15 cellular contexts compared by ENCODE assay signal in genomic region chr7:47039899-47040298, GRCh38.
DNase-seq lines count a peak whose midpoint lies in the region; ATAC-seq and TF ChIP-seq lines count a peak whose summit lies in the region.
"Had no signal": no experiment of that assay in that cellular context is flagged by ENCODE, and none has a peak within 500 bp of the region (broad histone marks: within the 10 kb centered on the region; RNA-seq: fewer than 3 reads in every experiment).

No MANE protein-coding gene starts in this region.

- H2BK12ac ChIP-seq in mesenchymal stem cell (ENCODE audit: low read length in 2 of 2), result peak overlapping the region in 1 of 2 experiments; percentile 35

- no peak overlapping the region for H2AK5ac ChIP-seq in mesenchymal stem cell (ENCODE audit: low read length, severe bottlenecking)

- H4K8ac ChIP-seq in mesenchymal stem cell (ENCODE audit: low read length), result no peak overlapping the region

- H3K23ac ChIP-seq in mesenchymal stem cell (ENCODE audit: low read length in 2 of 2), result no peak overlapping the region

- H3K9ac ChIP-seq in SK-N-SH (no peak overlapping the region), mesenchymal stem cell (ENCODE audit: low read length) (peak overlapping the region; percentile 14)

- H2BK15ac ChIP-seq in mesenchymal stem cell (ENCODE audit: low read depth, poor library complexity, severe bottlenecking), result no peak overlapping the region

- WGBS in SK-N-SH (ENCODE audit: low lambda C conversion rate), result 55% methylated on average over 1 of the region's 1 CpG
- 88% methylated on average over 1 of the region's 1 CpG for WGBS in mesenchymal stem cell

- no peak for TF ChIP-seq POLR2A in uterus (IDR thresholded peaks at IDR 0.05)

- no peak for TF ChIP-seq EP300 in SK-N-SH (IDR thresholded peaks at IDR 0.05; ENCODE audit: borderline replicate concordance in 1 of 2, low read depth in 1 of 2, low read length in 1 of 2)

- H3K79me1 ChIP-seq in mesenchymal stem cell (replicated peaks; ENCODE audit: low read length, poor library complexity, severe bottlenecking), result no peaks in the 10 kb centered on the region

- no peak overlapping the region for H2BK120ac ChIP-seq in mesenchymal stem cell (ENCODE audit: low read depth, low read length)

- H3K4me1 ChIP-seq in SK-N-SH (ENCODE audit: control insufficient read depth in 1 of 2, insufficient read depth in 2 of 2, low read depth in 1 of 2, low read length in 1 of 2) (peaks cover 0 to 30% of the 10 kb centered on the region in 2 experiments; a peak in 1 of 4 replicates), mesenchymal stem cell (ENCODE audit: control insufficient read depth, insufficient read depth, low read depth, low read length) (no peaks in the 10 kb centered on the region), uterus (peaks cover 0 to under 1% of the 10 kb centered on the region in 2 donors)

- TF ChIP-seq CTCF in SK-N-SH (IDR thresholded peaks at IDR 0.05) (no peak), fibroblast of mammary gland (conservative IDR thresholded peaks at IDR 0.05; ENCODE audit: control insufficient read depth, insufficient read depth, low read depth, low read length) (no peak), uterus (IDR thresholded peaks at IDR 0.05) (no peak)

- no peak overlapping the region; the same call in 1 of the 2 replicates for H2AFZ ChIP-seq in SK-N-SH (ENCODE audit: low read depth)
- no peak overlapping the region for H2AFZ ChIP-seq in mesenchymal stem cell (ENCODE audit: low read depth, low read length)

- CTCF ChIA-PET in SK-N-SH (lab: Yijun Ruan, JAX), result no interaction called here

- H3K4me2 ChIP-seq in SK-N-SH, result no peak overlapping the region; the same call in 1 of the 2 replicates
- no peak overlapping the region for H3K4me2 ChIP-seq in mesenchymal stem cell (ENCODE audit: low read length, poor library complexity, severe bottlenecking)

- POLR2A ChIA-PET in SK-N-SH (lab: Yijun Ruan, JAX), result no interaction called here

- H3K36me3 ChIP-seq in SK-N-SH (replicated peaks in 1 of 2; ENCODE audit: control insufficient read depth in 1 of 2, insufficient read depth in 2 of 2, low read length in 1 of 2) (no peaks in the 10 kb centered on the region), mesenchymal stem cell (ENCODE audit: control insufficient read depth in 1 of 2, insufficient read depth in 2 of 2, low read depth in 1 of 2, low read length in 2 of 2) (no peaks in the 10 kb centered on the region), uterus (no peaks in the 10 kb centered on the region)

- H4K20me1 ChIP-seq in SK-N-SH (ENCODE audit: insufficient read depth), result no peaks in the 10 kb centered on the region

- H2BK5ac ChIP-seq in mesenchymal stem cell (ENCODE audit: low read depth, low read length, poor library complexity, severe bottlenecking), result no peak overlapping the region

- H3K4me3 ChIP-seq in SK-N-SH (ENCODE audit: low read depth in 2 of 2, low read length in 1 of 2), result no peak overlapping the region
- no peak overlapping the region for H3K4me3 ChIP-seq in fibroblast of mammary gland (ENCODE audit: control insufficient read depth, low read depth, low read length)
- H3K4me3 ChIP-seq in mesenchymal stem cell (ENCODE audit: insufficient read depth in 1 of 2, low read depth in 1 of 2, low read length in 2 of 2), result no peak overlapping the region
- H3K4me3 ChIP-seq in uterus, result no peak overlapping the region

- no peak for TF ChIP-seq RAD21 in SK-N-SH (IDR thresholded peaks at IDR 0.05; ENCODE audit: low read length)

- no peaks in the 10 kb centered on the region for H3K9me2 ChIP-seq in SK-N-SH

- no peak for DNase-seq in SK-N-SH
- peak; percentile 49 for DNase-seq in fibroblast of mammary gland (ENCODE audit: low read depth)
- DNase-seq in mesenchymal stem cell, result no peak
- no peak for DNase-seq in uterus
- DNase-seq in CD1c-positive myeloid dendritic cell (ENCODE audit: extremely low spot score), result no peak
- DNase-seq: DMS53; kidney; nucleus accumbens; stimulated activated CD4-positive, alpha-beta T cell treated with anti-CD3 and anti-CD28 coated beads, Interleukin-4, amount 100 ng/mL, for 24 hours; stimulated activated naive CD8-positive, alpha-beta T cell treated with anti-CD3 and anti-CD28 coated beads, Interleukin-15, amount 100 ng/mL, for 72 hours had no signal

- H3K4ac ChIP-seq in mesenchymal stem cell (ENCODE audit: low read depth in 1 of 2, low read length in 2 of 2), result no peak overlapping the region

- H3K79me2 ChIP-seq in SK-N-SH (ENCODE audit: insufficient read depth), result no peaks in the 10 kb centered on the region

- H3K14ac ChIP-seq in mesenchymal stem cell (ENCODE audit: low read length in 2 of 2), result no peak overlapping the region

- H3K27me3 ChIP-seq in SK-N-SH (ENCODE audit: insufficient read depth) (no peaks in the 10 kb centered on the region), mesenchymal stem cell (ENCODE audit: control insufficient read depth in 1 of 2, insufficient read depth in 1 of 2, low read length in 2 of 2) (no peaks in the 10 kb centered on the region), uterus (no peaks in the 10 kb centered on the region)

- H3K18ac ChIP-seq in mesenchymal stem cell (ENCODE audit: low read depth in 1 of 2, low read length in 2 of 2), result peak overlapping the region in 1 of 2 experiments; percentile 48

- H3K27ac ChIP-seq in SK-N-SH (ENCODE audit: low read depth in 2 of 2, low read length in 1 of 2) (peak overlapping the region in 1 of 2 experiments; percentile 9; a peak in 1 of 4 replicates), mesenchymal stem cell (ENCODE audit: low read length, poor library complexity, severe bottlenecking) (no peak overlapping the region), uterus (peak overlapping the region; percentile 45 to 65)
- H3K27ac ChIP-seq: 22Rv1, RWPE1 had no signal

- intact Hi-C loops in uterus (cut with DNase I; ENCODE audit: low total_unique reads), result no loop called here

- no peaks in the 10 kb centered on the region for H3F3A ChIP-seq in SK-N-SH (replicated peaks; ENCODE audit: insufficient read depth)

- H4K91ac ChIP-seq in mesenchymal stem cell (ENCODE audit: low read length), result no peak overlapping the region

- ATAC-seq in SK-N-SH treated with all-trans-retinoic acid at 6 μM for 48 hours, result 0 out of 3 replicates have a peak, but pooled peaks have one; percentile 18
- ATAC-seq in GM19397 (IDR thresholded peaks at IDR 0.05; ENCODE audit: unreplicated experiment), result no peak
- no peak for ATAC-seq in GM19463 (IDR thresholded peaks at IDR 0.05; ENCODE audit: unreplicated experiment)
- ATAC-seq: stimulated activated naive CD8-positive, alpha-beta T cell treated with anti-CD3 and anti-CD28 coated beads, Interleukin-15, amount 100 ng/mL, for 72 hours had no signal

- H3K9me3 ChIP-seq in SK-N-SH (no peaks in the 10 kb centered on the region), mesenchymal stem cell (ENCODE audit: control insufficient read depth, low read length) (no peaks in the 10 kb centered on the region), uterus (no peaks in the 10 kb centered on the region)

TF ChIP-seq in SK-N-SH treated with all-trans-retinoic acid at 6 μM for 48 hours, 23 proteins besides CTCF, POLR2A, EP300 and RAD21 (continues in another document):
- TF ChIP-seq ZFP30 (CRISPR knock-in tag; IDR thresholded peaks at IDR 0.05) (no peak), ZNF8 (CRISPR knock-in tag; IDR thresholded peaks at IDR 0.05) (no peak), ZNF565 (CRISPR knock-in tag; conservative IDR thresholded peaks at IDR 0.05; ENCODE audit: low read depth) (no peak)

TF ChIP-seq in SK-N-SH, 30 proteins besides CTCF, POLR2A, EP300 and RAD21 (continues in another document):
- TF ChIP-seq TEAD4 (IDR thresholded peaks at IDR 0.05; ENCODE audit: borderline replicate concordance, insufficient read depth) (no peak), NRF1 (IDR thresholded peaks at IDR 0.05; ENCODE audit: low read depth, low read length) (no peak), FOXM1 (IDR thresholded peaks at IDR 0.05; ENCODE audit: low read depth) (no peak), RCOR1 (IDR thresholded peaks at IDR 0.05; ENCODE audit: low read length) (no peak), RFX5 (IDR thresholded peaks at IDR 0.05; ENCODE audit: low read length) (no peak), USF1 (IDR thresholded peaks at IDR 0.05; ENCODE audit: borderline replicate concordance, low read depth) (no peak), NFIC (IDR thresholded peaks at IDR 0.05; ENCODE audit: borderline replicate concordance) (no peak), ELF1 (IDR thresholded peaks at IDR 0.05) (no peak), SMC3 (IDR thresholded peaks at IDR 0.05; ENCODE audit: low read depth, low read length) (no peak), EZH2phosphoT487 (IDR thresholded peaks at IDR 0.05; ENCODE audit: borderline replicate concordance, low read depth) (no peak)
- TF ChIP-seq, protein P1, sequence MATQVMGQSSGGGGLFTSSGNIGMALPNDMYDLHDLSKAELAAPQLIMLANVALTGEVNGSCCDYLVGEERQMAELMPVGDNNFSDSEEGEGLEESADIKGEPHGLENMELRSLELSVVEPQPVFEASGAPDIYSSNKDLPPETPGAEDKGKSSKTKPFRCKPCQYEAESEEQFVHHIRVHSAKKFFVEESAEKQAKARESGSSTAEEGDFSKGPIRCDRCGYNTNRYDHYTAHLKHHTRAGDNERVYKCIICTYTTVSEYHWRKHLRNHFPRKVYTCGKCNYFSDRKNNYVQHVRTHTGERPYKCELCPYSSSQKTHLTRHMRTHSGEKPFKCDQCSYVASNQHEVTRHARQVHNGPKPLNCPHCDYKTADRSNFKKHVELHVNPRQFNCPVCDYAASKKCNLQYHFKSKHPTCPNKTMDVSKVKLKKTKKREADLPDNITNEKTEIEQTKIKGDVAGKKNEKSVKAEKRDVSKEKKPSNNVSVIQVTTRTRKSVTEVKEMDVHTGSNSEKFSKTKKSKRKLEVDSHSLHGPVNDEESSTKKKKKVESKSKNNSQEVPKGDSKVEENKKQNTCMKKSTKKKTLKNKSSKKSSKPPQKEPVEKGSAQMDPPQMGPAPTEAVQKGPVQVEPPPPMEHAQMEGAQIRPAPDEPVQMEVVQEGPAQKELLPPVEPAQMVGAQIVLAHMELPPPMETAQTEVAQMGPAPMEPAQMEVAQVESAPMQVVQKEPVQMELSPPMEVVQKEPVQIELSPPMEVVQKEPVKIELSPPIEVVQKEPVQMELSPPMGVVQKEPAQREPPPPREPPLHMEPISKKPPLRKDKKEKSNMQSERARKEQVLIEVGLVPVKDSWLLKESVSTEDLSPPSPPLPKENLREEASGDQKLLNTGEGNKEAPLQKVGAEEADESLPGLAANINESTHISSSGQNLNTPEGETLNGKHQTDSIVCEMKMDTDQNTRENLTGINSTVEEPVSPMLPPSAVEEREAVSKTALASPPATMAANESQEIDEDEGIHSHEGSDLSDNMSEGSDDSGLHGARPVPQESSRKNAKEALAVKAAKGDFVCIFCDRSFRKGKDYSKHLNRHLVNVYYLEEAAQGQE (IDR thresholded peaks at IDR 0.05; ENCODE audit: low read depth, low read length), result no peak
